In the genomic region with DNA sequence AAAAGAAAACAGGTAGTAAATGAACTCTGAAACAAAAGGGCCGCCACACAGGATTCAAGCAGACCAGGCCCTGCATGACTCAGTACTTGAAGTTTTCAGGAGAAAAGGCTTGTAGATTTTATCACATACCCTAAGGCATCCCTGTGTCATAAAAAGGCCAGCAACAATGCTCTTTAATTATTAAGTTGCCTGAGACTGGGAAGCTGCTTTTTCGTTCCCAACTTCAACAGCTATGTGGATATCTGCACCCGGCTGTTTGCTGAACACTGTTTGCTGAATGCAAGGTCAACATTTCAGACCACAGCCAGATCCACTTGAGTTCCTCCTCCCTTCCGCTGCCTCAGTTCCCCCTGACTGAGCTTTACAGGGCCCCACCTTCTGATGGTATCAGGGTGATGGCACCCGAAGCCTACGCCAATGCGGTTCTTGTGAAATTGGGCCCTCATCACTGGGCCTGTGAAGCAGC, we compare ENCODE assay signal across 13 cellular contexts. TPM values are rescaled to one million over a fixed set of nuclear protein-coding genes. Genes with fewer than 3 reads are reported as not detected.
DNase-seq lines count a peak whose midpoint lies in the region; ATAC-seq and TF ChIP-seq lines count a peak whose summit lies in the region.
"Had no signal": no experiment of that assay in that cellular context is flagged by ENCODE, and none has a peak within 500 bp of the region (broad histone marks: within the 10 kb centered on the region; RNA-seq: fewer than 3 reads in every experiment).

No MANE protein-coding gene starts in this region.

- CTCF ChIA-PET in activated CD8-positive, alpha-beta T cell treated with anti-CD3 and anti-CD28 coated beads for 36 hours (lab: Charles Lee): interaction anchor here (1.6 kb wide), 1 partner anchor 32 kb away, joined by 4 read pairs; no protein-coding TSS in a partner anchor
- CTCF ChIA-PET in activated CD8-positive, alpha-beta T cell treated with anti-CD3 and anti-CD28 coated beads, Interleukin-2, amount 10 ng/mL, durations not matched to agents 7 days and 5 days (lab: Charles Lee): interaction anchor here (0.8 kb wide), 1 partner anchor 92 kb away, joined by 4 read pairs; the partner anchor contains the start of gene SARS2
- CTCF ChIA-PET in SK-N-SH (lab: Yijun Ruan, JAX): interaction anchor here (1.2 kb wide), 2 partner anchors 10 to 13 kb away, joined by 3 read pairs; no protein-coding TSS in a partner anchor
- CTCF ChIA-PET in CD8-positive, alpha-beta memory T cell (lab: Charles Lee): interaction anchor here (0.8 to 1.3 kb wide), 3 partner anchors 12 to 93 kb away, joined by 3 read pairs; partner anchors contain the start of genes MRPS12 and SARS2

- H3K9me3 Mint-ChIP-seq in activated CD8-positive, alpha-beta T cell treated with anti-CD3 and anti-CD28 coated beads for 36 hours: no peaks in the 10 kb centered on the region
- no peaks in the 10 kb centered on the region for H3K9me3 Mint-ChIP-seq in activated CD8-positive, alpha-beta T cell treated with anti-CD3 and anti-CD28 coated beads, Interleukin-2, amount 10 ng/mL, durations not matched to agents 7 days and 5 days (ENCODE audit: insufficient read depth)
- no peaks in the 10 kb centered on the region for H3K9me3 Mint-ChIP-seq in stimulated activated naive B cell treated with anti-CD40 and anti-IgM and Interleukin-4, amounts not matched to agents 10 μg/mL and 1 μg/mL and 100 μg/mL, for 72 hours
- H3K9me3 Mint-ChIP-seq in CD8-positive, alpha-beta memory T cell: peaks cover 0 to 4% (median 2%) of the 10 kb centered on the region in 5 donors

- no peaks in the 10 kb centered on the region for H3K27me3 ChIP-seq in SK-N-SH (ENCODE audit: insufficient read depth)
- no peaks in the 10 kb centered on the region for H3K27me3 ChIP-seq in hepatocyte
- no peaks in the 10 kb centered on the region for H3K27me3 ChIP-seq in CD8-positive, alpha-beta memory T cell (ENCODE audit: insufficient read depth, low read length, poor library complexity, severe bottlenecking)

- H4K20me1 ChIP-seq in SK-N-SH (ENCODE audit: insufficient read depth): peaks cover 47% of the 10 kb centered on the region
- H4K20me1 ChIP-seq in hepatocyte (ENCODE audit: insufficient read depth, poor library complexity, severe bottlenecking): peaks cover 29% of the 10 kb centered on the region

- 0 out of 4 replicates have a peak, but pooled peaks of 1 of the 2 experiments have one; percentile 7 for TF ChIP-seq EP300 in SK-N-SH (IDR thresholded peaks at IDR 0.05; ENCODE audit: borderline replicate concordance in 1 of 2, low read depth in 1 of 2, low read length in 1 of 2)

- 60% methylated on average over 7 of the region's 7 CpGs for WGBS in SK-N-SH (ENCODE audit: low lambda C conversion rate)
- WGBS in hepatocyte (ENCODE audit: low lambda C conversion rate, missing lambda C conversion rate): 52% methylated on average over 7 of the region's 7 CpGs

- no peak overlapping the region for H3K4me3 ChIP-seq in SK-N-SH (ENCODE audit: low read depth in 2 of 2, low read length in 1 of 2)
- no peak overlapping the region for H3K4me3 ChIP-seq in hepatocyte
- no peak overlapping the region for H3K4me3 ChIP-seq in CD8-positive, alpha-beta memory T cell (ENCODE audit: low read length)
- H3K4me3 ChIP-seq: lung had no signal

- H3K4me1 Mint-ChIP-seq in activated CD8-positive, alpha-beta T cell treated with anti-CD3 and anti-CD28 coated beads for 36 hours (ENCODE audit: low read depth): peaks cover 47% of the 10 kb centered on the region
- H3K4me1 Mint-ChIP-seq in activated CD8-positive, alpha-beta T cell treated with anti-CD3 and anti-CD28 coated beads, Interleukin-2, amount 10 ng/mL, durations not matched to agents 7 days and 5 days (ENCODE audit: low read depth): peaks cover 44% of the 10 kb centered on the region
- peaks cover 23 to 40% of the 10 kb centered on the region in 2 donors for H3K4me1 Mint-ChIP-seq in stimulated activated naive B cell treated with anti-CD40 and anti-IgM and Interleukin-4, amounts not matched to agents 10 μg/mL and 1 μg/mL and 100 μg/mL, for 72 hours
- peaks cover 21 to 43% (median 22%) of the 10 kb centered on the region in 3 donors for H3K4me1 Mint-ChIP-seq in CD8-positive, alpha-beta memory T cell

- no peaks in the 10 kb centered on the region for H3K9me2 ChIP-seq in SK-N-SH
- H3K9me2 ChIP-seq in hepatocyte (replicated peaks; ENCODE audit: insufficient read depth): no peaks in the 10 kb centered on the region

- peak overlapping the region; percentile 16; the same call in 1 of the 2 replicates for H3K9ac ChIP-seq in SK-N-SH

- peaks cover 78% of the 10 kb centered on the region for H3F3A ChIP-seq in SK-N-SH (replicated peaks; ENCODE audit: insufficient read depth)

- no peak overlapping the region for H2AFZ ChIP-seq in SK-N-SH (ENCODE audit: low read depth)
- H2AFZ ChIP-seq in hepatocyte: no peak overlapping the region

- H3K36me3 Mint-ChIP-seq in activated CD8-positive, alpha-beta T cell treated with anti-CD3 and anti-CD28 coated beads for 36 hours (ENCODE audit: low read depth): peaks cover 69% of the 10 kb centered on the region
- H3K36me3 Mint-ChIP-seq in activated CD8-positive, alpha-beta T cell treated with anti-CD3 and anti-CD28 coated beads, Interleukin-2, amount 10 ng/mL, durations not matched to agents 7 days and 5 days (ENCODE audit: low read depth): peaks cover 71% of the 10 kb centered on the region
- H3K36me3 Mint-ChIP-seq in stimulated activated naive B cell treated with anti-CD40 and anti-IgM and Interleukin-4, amounts not matched to agents 10 μg/mL and 1 μg/mL and 100 μg/mL, for 72 hours: peaks cover 48 to 58% of the 10 kb centered on the region in 2 donors
- H3K36me3 Mint-ChIP-seq in CD8-positive, alpha-beta memory T cell: peaks cover 23 to 76% (median 25%) of the 10 kb centered on the region in 3 donors

- peak overlapping the region; percentile 55 for H3K27ac Mint-ChIP-seq in activated CD8-positive, alpha-beta T cell treated with anti-CD3 and anti-CD28 coated beads for 36 hours
- H3K27ac Mint-ChIP-seq in activated CD8-positive, alpha-beta T cell treated with anti-CD3 and anti-CD28 coated beads, Interleukin-2, amount 10 ng/mL, durations not matched to agents 7 days and 5 days: no peak overlapping the region
- H3K27ac Mint-ChIP-seq in stimulated activated naive B cell treated with anti-CD40 and anti-IgM and Interleukin-4, amounts not matched to agents 10 μg/mL and 1 μg/mL and 100 μg/mL, for 72 hours: peak overlapping the region; percentile 14
- peak overlapping the region in 2 of 8 donors; percentile 80 to 82 for H3K27ac Mint-ChIP-seq in CD8-positive, alpha-beta memory T cell

- no peak overlapping the region for H3K4me3 Mint-ChIP-seq in activated CD8-positive, alpha-beta T cell treated with anti-CD3 and anti-CD28 coated beads for 36 hours
- H3K4me3 Mint-ChIP-seq in activated CD8-positive, alpha-beta T cell treated with anti-CD3 and anti-CD28 coated beads, Interleukin-2, amount 10 ng/mL, durations not matched to agents 7 days and 5 days: no peak overlapping the region
- no peak overlapping the region for H3K4me3 Mint-ChIP-seq in stimulated activated naive B cell treated with anti-CD40 and anti-IgM and Interleukin-4, amounts not matched to agents 10 μg/mL and 1 μg/mL and 100 μg/mL, for 72 hours
- H3K4me3 Mint-ChIP-seq in CD8-positive, alpha-beta memory T cell: no peak overlapping the region

- ATAC-seq in activated CD8-positive, alpha-beta T cell treated with anti-CD3 and anti-CD28 coated beads for 36 hours: no peak
- ATAC-seq in activated CD8-positive, alpha-beta T cell treated with anti-CD3 and anti-CD28 coated beads, Interleukin-2, amount 10 ng/mL, durations not matched to agents 7 days and 5 days: no peak
- ATAC-seq in stimulated activated naive B cell treated with anti-CD40 and anti-IgM and Interleukin-4, amounts not matched to agents 10 μg/mL and 1 μg/mL and 100 μg/mL, for 72 hours (replicated peaks): no peak
- ATAC-seq in HG02973 (IDR thresholded peaks at IDR 0.05; ENCODE audit: unreplicated experiment): no peak

- TF ChIP-seq RAD21 in SK-N-SH (IDR thresholded peaks at IDR 0.05; ENCODE audit: low read length): no peak

- H3K79me2 ChIP-seq in SK-N-SH (ENCODE audit: insufficient read depth) (peaks cover 38% of the 10 kb centered on the region), hepatocyte (peaks cover 32% of the 10 kb centered on the region)

- no peak for TF ChIP-seq CTCF in activated CD8-positive, alpha-beta T cell treated with anti-CD3 and anti-CD28 coated beads for 36 hours (IDR thresholded peaks at IDR 0.05)
- TF ChIP-seq CTCF in SK-N-SH (IDR thresholded peaks at IDR 0.05) (no peak), hepatocyte (IDR thresholded peaks at IDR 0.05; ENCODE audit: poor library complexity) (no peak)

- POLR2A ChIA-PET in activated CD8-positive, alpha-beta T cell treated with anti-CD3 and anti-CD28 coated beads for 36 hours (lab: Charles Lee): interaction anchor here (0.9 to 4.6 kb wide), 5 partner anchors 10 to 40 kb away, joined by 3 to 48 read pairs (median 9); partner anchors contain the start of genes HNRNPL and RINL
- POLR2A ChIA-PET in activated CD8-positive, alpha-beta T cell treated with anti-CD3 and anti-CD28 coated beads, Interleukin-2, amount 10 ng/mL, durations not matched to agents 7 days and 5 days (lab: Charles Lee): interaction anchor here (0.6 to 3.1 kb wide), 6 partner anchors 10 to 1582 kb away, joined by 3 to 14 read pairs (median 3); partner anchors contain the start of genes HNRNPL, MRPS12 and SARS2
- POLR2A ChIA-PET in SK-N-SH (lab: Yijun Ruan, JAX): interaction anchor here (1.0 to 2.4 kb wide), 3 partner anchors 11 to 62 kb away, joined by 3 to 9 read pairs (median 4); no protein-coding TSS in a partner anchor
- POLR2A ChIA-PET in CD8-positive, alpha-beta memory T cell (lab: Charles Lee): interaction anchor here (0.6 kb wide), 1 partner anchor 26 kb away, joined by 6 read pairs; no protein-coding TSS in a partner anchor

- no peaks in the 10 kb centered on the region for H3K9me3 ChIP-seq in SK-N-SH
- no peaks in the 10 kb centered on the region for H3K9me3 ChIP-seq in hepatocyte (ENCODE audit: low read depth)
- no peaks in the 10 kb centered on the region for H3K9me3 ChIP-seq in CD8-positive, alpha-beta memory T cell (ENCODE audit: low read length)

- no peaks in the 10 kb centered on the region for H3K27me3 Mint-ChIP-seq in activated CD8-positive, alpha-beta T cell treated with anti-CD3 and anti-CD28 coated beads for 36 hours
- no peaks in the 10 kb centered on the region for H3K27me3 Mint-ChIP-seq in activated CD8-positive, alpha-beta T cell treated with anti-CD3 and anti-CD28 coated beads, Interleukin-2, amount 10 ng/mL, durations not matched to agents 7 days and 5 days (ENCODE audit: low read depth)
- no peaks in the 10 kb centered on the region for H3K27me3 Mint-ChIP-seq in stimulated activated naive B cell treated with anti-CD40 and anti-IgM and Interleukin-4, amounts not matched to agents 10 μg/mL and 1 μg/mL and 100 μg/mL, for 72 hours
- peaks cover 0 to 10% of the 10 kb centered on the region in 2 donors for H3K27me3 Mint-ChIP-seq in CD8-positive, alpha-beta memory T cell

- no peak for DNase-seq in activated CD8-positive, alpha-beta T cell treated with anti-CD3 and anti-CD28 coated beads for 36 hours
- DNase-seq in activated CD8-positive, alpha-beta T cell treated with anti-CD3 and anti-CD28 coated beads, Interleukin-2, amount 10 ng/mL, durations not matched to agents 7 days and 5 days: no peak
- DNase-seq in SK-N-SH (no peak), hepatocyte (ENCODE audit: low spot score) (peak; percentile 78)
- DNase-seq in stimulated activated naive B cell treated with anti-CD40 and anti-IgM and Interleukin-4, amounts not matched to agents 10 μg/mL and 1 μg/mL and 100 μg/mL, for 72 hours: no peak
- no peak for DNase-seq in NK-92 treated with Interleukin-12 subunit alpha and Interleukin-12 subunit beta, amount 100 ng/mL, for 24 hours (lab: John Stamatoyannopoulos, UW)
- DNase-seq in CD8-positive, alpha-beta memory T cell: no peak
- DNase-seq: central memory CD4-positive, alpha-beta T cell; NCI-H187 treated with DMSO at 0.1 percent for 48 hours; Right ventricle myocardium superior had no signal

- peaks cover 49 to 59% of the 10 kb centered on the region in 2 experiments for H3K36me3 ChIP-seq in SK-N-SH (replicated peaks in 1 of 2; ENCODE audit: control insufficient read depth in 1 of 2, insufficient read depth in 2 of 2, low read length in 1 of 2)
- H3K36me3 ChIP-seq in hepatocyte (replicated peaks; ENCODE audit: insufficient read depth, low read depth): peaks cover 8% of the 10 kb centered on the region
- H3K36me3 ChIP-seq in CD8-positive, alpha-beta memory T cell (ENCODE audit: insufficient read depth, low read length): peaks cover 59% of the 10 kb centered on the region

- H3K4me2 ChIP-seq in SK-N-SH (peak overlapping the region; percentile 53; the same call in 1 of the 2 replicates), hepatocyte (peak overlapping the region; percentile 20)

- H3K4me1 ChIP-seq in SK-N-SH (ENCODE audit: control insufficient read depth in 1 of 2, insufficient read depth in 2 of 2, low read depth in 1 of 2, low read length in 1 of 2) (peaks cover 30 to 61% of the 10 kb centered on the region in 2 experiments; a peak in 3 of 4 replicates), hepatocyte (ENCODE audit: insufficient read depth) (peaks cover 32% of the 10 kb centered on the region)
- peaks cover 23% of the 10 kb centered on the region for H3K4me1 ChIP-seq in CD8-positive, alpha-beta memory T cell (ENCODE audit: insufficient read depth, low read length)

- intact Hi-C loops in activated CD8-positive, alpha-beta T cell treated with anti-CD3 and anti-CD28 coated beads for 36 hours (cut with micrococcal nuclease): no loop called here

- peak overlapping the region; percentile 68 to 82 for H3K27ac ChIP-seq in SK-N-SH (ENCODE audit: low read depth in 2 of 2, low read length in 1 of 2)
- H3K27ac ChIP-seq in hepatocyte: peak overlapping the region; percentile 99
- H3K27ac ChIP-seq in CD8-positive, alpha-beta memory T cell (ENCODE audit: low read depth, low read length): no peak overlapping the region

RNA-seq across cellular contexts. Expression of gene ECH1, which starts 6.1 kb away (rescaled TPM):
- 100 to 1,000 TPM; 125 to 128 TPM for total RNA-seq in activated CD8-positive, alpha-beta T cell treated with anti-CD3 and anti-CD28 coated beads for 36 hours
- total RNA-seq in activated CD8-positive, alpha-beta T cell treated with anti-CD3 and anti-CD28 coated beads, Interleukin-2, amount 10 ng/mL, durations not matched to agents 7 days and 5 days: 100 to 1,000 TPM; 170 to 175 TPM
- polyA plus RNA-seq in SK-N-SH (2012; rRNA removed): 169 and 211 TPM in 2 replicates
- polyA plus RNA-seq in SK-N-SH (2012; cell fraction: cytosol; rRNA removed): 138 and 164 TPM in 2 replicates
- polyA plus RNA-seq in SK-N-SH (2012; cell fraction: nucleus; rRNA removed): 133 and 154 TPM in 2 replicates
- total RNA-seq in hepatocyte: 125 and 133 TPM in 2 replicates
- polyA plus RNA-seq in hepatocyte: 272 and 284 TPM in 2 replicates
- 100 to 1,000 TPM; 111 to 114 TPM for total RNA-seq in CD8-positive, alpha-beta memory T cell
- 272 TPM for polyA plus RNA-seq in CD8-positive, alpha-beta memory T cell

RNA-seq across cellular contexts. Expression of gene HNRNPL, which starts 12.1 kb away (rescaled TPM):
- total RNA-seq in activated CD8-positive, alpha-beta T cell treated with anti-CD3 and anti-CD28 coated beads for 36 hours: 100 to 1,000 TPM; 747 to 761 TPM
- total RNA-seq in activated CD8-positive, alpha-beta T cell treated with anti-CD3 and anti-CD28 coated beads, Interleukin-2, amount 10 ng/mL, durations not matched to agents 7 days and 5 days: 100 to 1,000 TPM; 509 to 553 TPM
- polyA plus RNA-seq in SK-N-SH (2012; rRNA removed): 249 and 280 TPM in 2 replicates
- polyA plus RNA-seq in SK-N-SH (2012; cell fraction: cytosol; rRNA removed): 177 and 211 TPM in 2 replicates
- 330 and 355 TPM in 2 replicates for polyA plus RNA-seq in SK-N-SH (2012; cell fraction: nucleus; rRNA removed)
- 154 and 209 TPM in 2 replicates for total RNA-seq in hepatocyte
- polyA plus RNA-seq in hepatocyte: 169 and 184 TPM in 2 replicates
- 100 to 1,000 TPM; 656 to 679 TPM for total RNA-seq in CD8-positive, alpha-beta memory T cell
- 73.4 TPM for polyA plus RNA-seq in CD8-positive, alpha-beta memory T cell

RNA-seq across cellular contexts. Expression of gene LGALS4, which starts 24.9 kb away (rescaled TPM):
- total RNA-seq in activated CD8-positive, alpha-beta T cell treated with anti-CD3 and anti-CD28 coated beads for 36 hours: under 1 TPM; 0.29 to 0.72 TPM
- total RNA-seq in activated CD8-positive, alpha-beta T cell treated with anti-CD3 and anti-CD28 coated beads, Interleukin-2, amount 10 ng/mL, durations not matched to agents 7 days and 5 days: 1 to 10 TPM; 1.6 to 1.8 TPM
- 0.21 and 0.58 TPM in 2 replicates for polyA plus RNA-seq in SK-N-SH (2012; rRNA removed)
- polyA plus RNA-seq in SK-N-SH (2012; cell fraction: cytosol; rRNA removed): 0.03 TPM in 1 of 2 replicates, not detected in the other
- polyA plus RNA-seq in SK-N-SH (2012; cell fraction: nucleus; rRNA removed): 1.0 and 2.4 TPM in 2 replicates
- total RNA-seq in hepatocyte: 147 and 148 TPM in 2 replicates
- polyA plus RNA-seq in hepatocyte: 181 and 199 TPM in 2 replicates
- total RNA-seq in CD8-positive, alpha-beta memory T cell: 1 to 10 TPM; 1.2 to 1.8 TPM
- polyA plus RNA-seq in CD8-positive, alpha-beta memory T cell: 0.44 TPM

RNA-seq across cellular contexts. Expression of gene RINL, which starts 40.4 kb away (rescaled TPM):
- 10 to 100 TPM; 85.5 to 87.7 TPM for total RNA-seq in activated CD8-positive, alpha-beta T cell treated with anti-CD3 and anti-CD28 coated beads for 36 hours
- total RNA-seq in activated CD8-positive, alpha-beta T cell treated with anti-CD3 and anti-CD28 coated beads, Interleukin-2, amount 10 ng/mL, durations not matched to agents 7 days and 5 days: 10 to 100 TPM; 58.9 to 63.5 TPM
- polyA plus RNA-seq in SK-N-SH (2012; rRNA removed): 3.8 and 4.0 TPM in 2 replicates
- 2.4 and 3.4 TPM in 2 replicates for polyA plus RNA-seq in SK-N-SH (2012; cell fraction: cytosol; rRNA removed)
- 3.9 and 4.6 TPM in 2 replicates for polyA plus RNA-seq in SK-N-SH (2012; cell fraction: nucleus; rRNA removed)
- 3.9 and 5.6 TPM in 2 replicates for total RNA-seq in hepatocyte
- polyA plus RNA-seq in hepatocyte: 4.6 and 7.7 TPM in 2 replicates
- 10 to 100 TPM; 82.3 to 85.4 TPM for total RNA-seq in CD8-positive, alpha-beta memory T cell
- 42.6 TPM for polyA plus RNA-seq in CD8-positive, alpha-beta memory T cell

RNA-seq across cellular contexts. Expression of gene LGALS7B, which starts 48.7 kb away (rescaled TPM):
- total RNA-seq in activated CD8-positive, alpha-beta T cell treated with anti-CD3 and anti-CD28 coated beads for 36 hours: not detected
- total RNA-seq in activated CD8-positive, alpha-beta T cell treated with anti-CD3 and anti-CD28 coated beads, Interleukin-2, amount 10 ng/mL, durations not matched to agents 7 days and 5 days: not detected
- polyA plus RNA-seq in SK-N-SH (2012; rRNA removed) (not detected in 2 replicates), hepatocyte (0.72 TPM in 1 of 2 replicates, not detected in the other)
- polyA plus RNA-seq in SK-N-SH (2012; cell fraction: cytosol; rRNA removed): not detected in 2 replicates
- not detected in 2 replicates for polyA plus RNA-seq in SK-N-SH (2012; cell fraction: nucleus; rRNA removed)
- total RNA-seq in hepatocyte: 0.64 TPM in 1 of 2 replicates, not detected in the other
- not detected for total RNA-seq in CD8-positive, alpha-beta memory T cell
- polyA plus RNA-seq in CD8-positive, alpha-beta memory T cell: not detected
- total RNA-seq: frontal cortex, Right ventricle myocardium superior had no signal

Comparison
In these comparisons a context has a peak if more than half of its experiments do, and no peak if none do; other contexts are left out.
1. RNA of gene LGALS4, which starts 24.9 kb away (total RNA-seq): 147 to 148 TPM in hepatocyte; 1.6 to 1.8 TPM in activated CD8-positive, alpha-beta T cell treated with anti-CD3 and anti-CD28 coated beads, Interleukin-2, amount 10 ng/mL, durations not matched to agents 7 days and 5 days, 1.2 to 1.8 TPM in CD8-positive, alpha-beta memory T cell and 0.29 to 0.72 TPM in activated CD8-positive, alpha-beta T cell treated with anti-CD3 and anti-CD28 coated beads for 36 hours; every median in the first group is over 10 times any median in the second.